In genomic region chr16:65376601-65377000, GRCh38 we compare ENCODE assay signal across 30 cellular contexts.
"Had no signal": no experiment of that assay in that cellular context is flagged by ENCODE, and none has a peak within 500 bp of the region (broad histone marks: within the 10 kb centered on the region; RNA-seq: fewer than 3 reads in every experiment).

No MANE protein-coding gene starts in this region.

- H3K27me3 Mint-ChIP-seq: activated naive CD4-positive, alpha-beta T cell treated with anti-CD3 and anti-CD28 coated beads, Interleukin-2, amount 50 U/mL, for 24 hours had no signal

- H3K9me3 Mint-ChIP-seq: WTC11 had no signal

- H3K4me3 ChIP-seq: ascending aorta, body of pancreas, cardiac muscle cell, SJCRH30 had no signal

- H3K9me3 ChIP-seq: ascending aorta, body of pancreas, SJCRH30, SK-N-SH had no signal

- H3K36me3 Mint-ChIP-seq: activated naive CD4-positive, alpha-beta T cell treated with anti-CD3 and anti-CD28 coated beads, Interleukin-2, amount 50 U/mL, for 24 hours; WTC11 had no signal

- H3K4me3 Mint-ChIP-seq: activated CD8-positive, alpha-beta T cell treated with anti-CD3 and anti-CD28 coated beads, Interleukin-2, amount 10 ng/mL, durations not matched to agents 7 days and 5 days; activated naive CD4-positive, alpha-beta T cell treated with anti-CD3 and anti-CD28 coated beads, Interleukin-2, amount 50 U/mL, for 24 hours; WTC11 had no signal

- H3K9ac ChIP-seq: SK-N-SH had no signal

- H3K4me1 Mint-ChIP-seq: activated naive CD4-positive, alpha-beta T cell treated with anti-CD3 and anti-CD28 coated beads, Interleukin-2, amount 50 U/mL, for 24 hours had no signal

- H3K4me2 ChIP-seq: SK-N-SH had no signal

- H3K27me3 ChIP-seq: ascending aorta, body of pancreas, cardiac muscle cell, SJCRH30 had no signal

- H3K27ac ChIP-seq: ascending aorta, body of pancreas, cardiac muscle cell, SJCRH30 had no signal

- H3K27ac Mint-ChIP-seq: activated CD8-positive, alpha-beta T cell treated with anti-CD3 and anti-CD28 coated beads, Interleukin-2, amount 10 ng/mL, durations not matched to agents 7 days and 5 days; activated naive CD4-positive, alpha-beta T cell treated with anti-CD3 and anti-CD28 coated beads, Interleukin-2, amount 50 U/mL, for 24 hours; WTC11 had no signal

- ATAC-seq: activated CD8-positive, alpha-beta T cell treated with anti-CD3 and anti-CD28 coated beads, Interleukin-2, amount 10 ng/mL, durations not matched to agents 7 days and 5 days; body of pancreas; Panc1; WTC11 had no signal

- H3K36me3 ChIP-seq: ascending aorta, cardiac muscle cell, SJCRH30 had no signal

- H3K4me1 ChIP-seq: body of pancreas, SJCRH30 had no signal

- DNase-seq: activated CD4-positive, alpha-beta T cell treated with anti-CD3 and anti-CD28 coated beads for 48 hours; activated CD4-positive, alpha-beta T cell treated with anti-CD3 and anti-CD28 coated beads, Interleukin-2, amount 50 U/mL, for 4 hours; activated CD4-positive, CD25-positive, alpha-beta regulatory T cell treated with anti-CD3 and anti-CD28 coated beads, Interleukin-2, amount 50 U/mL, for 72 hours; activated CD8-positive, alpha-beta memory T cell treated with anti-CD3 and anti-CD28 coated beads, Interleukin-2, amount 50 U/mL, for 48 hours; activated CD8-positive, alpha-beta T cell treated with anti-CD3 and anti-CD28 coated beads, Interleukin-2, amount 10 ng/mL, durations not matched to agents 7 days and 5 days; activated T-cell treated with anti-CD3 and anti-CD28 coated beads, Interleukin-2, amount 50 U/mL, for 1 hour; amniotic stem cell; body of pancreas; Kasumi-1; KBM-7; MV-4-11; NCI-H1092 treated with DMSO at 0.1 percent for 48 hours; NCI-H1417 treated with DMSO at 0.1 percent for 48 hours; NCI-H1694; NCI-H2029; NCI-H2107; NCI-H2171 treated with DMSO at 0.1 percent for 48 hours; NCI-H226; NCI-H526; NCI-H774; Right ventricle myocardium superior; RPMI8226; SJCRH30; SK-N-SH; SW 1271 had no signal
